ENCODE assay signal across 20 cellular contexts in the genomic region with DNA sequence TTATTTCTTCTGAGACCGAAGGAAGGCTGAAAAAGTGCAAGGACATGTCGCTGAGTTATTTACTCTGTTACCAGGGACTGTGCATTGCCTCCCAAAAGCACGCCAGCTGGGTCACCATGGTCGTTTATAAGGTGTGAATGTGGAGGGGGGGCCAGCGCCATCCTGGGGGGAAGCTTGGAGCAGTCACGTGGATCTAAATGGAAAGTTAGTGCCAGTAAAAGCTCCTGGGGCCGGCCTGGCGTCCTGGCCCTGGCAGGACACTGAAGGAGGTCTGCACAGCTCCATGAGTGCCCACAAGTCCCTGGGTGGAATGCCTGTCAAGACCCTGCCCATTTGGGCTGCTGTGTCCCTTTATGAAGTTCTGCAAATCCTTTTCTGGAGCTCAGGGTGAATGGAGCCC.
"Had no signal": no experiment of that assay in that cellular context is flagged by ENCODE, and none has a peak within 500 bp of the region (broad histone marks: within the 10 kb centered on the region; RNA-seq: fewer than 3 reads in every experiment).

No MANE protein-coding gene starts in this region.

- H3K9me3 Mint-ChIP-seq: IgD-negative memory B cell had no signal

- H3K27me3 ChIP-seq: SJSA1 had no signal

- H3K36me3 ChIP-seq: SJSA1 had no signal

- DNase-seq: NCI-H1048, NCI-H1105, NCI-H1417, NCI-H1436 treated with DMSO at 0.1 percent for 48 hours, NCI-H1694, NCI-H187 treated with DMSO at 0.1 percent for 48 hours, NCI-H2029 treated with DMSO at 0.1 percent for 48 hours, NCI-H2171 treated with DMSO at 0.1 percent for 48 hours, NCI-H345, NCI-H446 treated with DMSO at 0.1 percent for 48 hours, NCI-H524, NCI-H526 treated with DMSO at 0.1 percent for 48 hours, NCI-H774, Right ventricle myocardium superior, SIG-M5 had no signal

- H3K4me3 ChIP-seq: K562, SJSA1, SK-N-MC had no signal

- H3K4me2 ChIP-seq: KMS-11 had no signal

- H3K27ac ChIP-seq: KMS-11, SJSA1, SK-N-MC had no signal

- H3K27ac Mint-ChIP-seq: IgD-negative memory B cell had no signal

- H3K9ac ChIP-seq: KMS-11 had no signal
